ENCODE assay signal across 10 cellular contexts in genomic region chr18:26159353-26159752, GRCh38. TPM values are rescaled to one million over a fixed set of nuclear protein-coding genes. Genes with fewer than 3 reads are reported as not detected.
DNase-seq lines count a peak whose midpoint lies in the region; ATAC-seq and TF ChIP-seq lines count a peak whose summit lies in the region.
"Had no signal": no experiment of that assay in that cellular context is flagged by ENCODE, and none has a peak within 500 bp of the region (broad histone marks: within the 10 kb centered on the region; RNA-seq: fewer than 3 reads in every experiment).

No MANE protein-coding gene starts in this region.

- no peak overlapping the region for H3K14ac ChIP-seq in mesenchymal stem cell (ENCODE audit: low read length in 2 of 2)

- H3K4me2 ChIP-seq in HCT116 (ENCODE audit: low read length) (no peak overlapping the region), mesenchymal stem cell (ENCODE audit: low read length, poor library complexity, severe bottlenecking) (no peak overlapping the region)

- H2BK12ac ChIP-seq in mesenchymal stem cell (ENCODE audit: low read length in 2 of 2) = no peak overlapping the region

- no peak overlapping the region for H4K91ac ChIP-seq in mesenchymal stem cell (ENCODE audit: low read length)

- no peaks in the 10 kb centered on the region for H3K9me3 Mint-ChIP-seq in CD8-positive, alpha-beta T cell

- no peak overlapping the region for H3K23ac ChIP-seq in mesenchymal stem cell (ENCODE audit: low read length in 2 of 2)

- H2BK15ac ChIP-seq in mesenchymal stem cell (ENCODE audit: low read depth, poor library complexity, severe bottlenecking) = no peak overlapping the region

- no peaks in the 10 kb centered on the region for H3K27me3 ChIP-seq in CD8-positive, alpha-beta T cell (ENCODE audit: insufficient read depth, low read length)
- H3K27me3 ChIP-seq in HCT116 (ENCODE audit: insufficient read depth, low read length) (no peaks in the 10 kb centered on the region), foreskin keratinocyte (no peaks in the 10 kb centered on the region), Peyer's patch (no peaks in the 10 kb centered on the region), mesenchymal stem cell (ENCODE audit: control insufficient read depth in 1 of 2, insufficient read depth in 1 of 2, low read length in 2 of 2) (no peaks in the 10 kb centered on the region)
- H3K27me3 ChIP-seq: colonic mucosa, ovary had no signal

- no peak for DNase-seq in CD8-positive, alpha-beta T cell
- DNase-seq in HCT116 (ENCODE audit: low read depth, low spot score) (peak; percentile 1), RPMI8226 (peak; percentile 17), foreskin keratinocyte (peak in 1 of 2 donors; percentile 2), kidney glomerular epithelial cell (lab: John Stamatoyannopoulos, UW) (no peak), caudate nucleus (lab: John Stamatoyannopoulos, UW) (no peak), Peyer's patch (no peak), mesenchymal stem cell (no peak)
- DNase-seq: colonic mucosa, ovary had no signal

- no peak for ATAC-seq in CD8-positive, alpha-beta T cell
- ATAC-seq in HCT116 (no peak), foreskin keratinocyte (no peak)

- H4K20me1 ChIP-seq in HCT116 (ENCODE audit: insufficient read depth) = no peaks in the 10 kb centered on the region

- 84% methylated on average over 3 of the region's 3 CpGs for WGBS in mesenchymal stem cell

- H3K27ac Mint-ChIP-seq in CD8-positive, alpha-beta T cell = no peak overlapping the region

- RAD21 ChIA-PET in HCT116 (lab: Charles Lee; ENCODE audit: low non-redundant PET in 1 of 2, low total read pairs in 2 of 2, uncharacterized antibody in 2 of 2, unreplicated experiment in 2 of 2) = no interaction called here

- H3K9me2 ChIP-seq in HCT116 (ENCODE audit: insufficient read depth) = no peaks in the 10 kb centered on the region

- H3K27me3 Mint-ChIP-seq in CD8-positive, alpha-beta T cell (ENCODE audit: low read depth) = no peaks in the 10 kb centered on the region

- CTCF ChIA-PET in CD8-positive, alpha-beta T cell (lab: Charles Lee) = no interaction called here
- CTCF ChIA-PET in HCT116 (lab: Charles Lee) = interaction anchor here (0.9 kb wide), 1 partner anchor 238 kb away, joined by 3 read pairs; no protein-coding TSS in a partner anchor

- peaks cover 6% of the 10 kb centered on the region for H3K4me1 Mint-ChIP-seq in CD8-positive, alpha-beta T cell (ENCODE audit: low read depth)

- no peak overlapping the region for H3K27ac ChIP-seq in CD8-positive, alpha-beta T cell (ENCODE audit: low read depth, low read length)
- H3K27ac ChIP-seq in HCT116 (ENCODE audit: low read depth, low read length) (no peak overlapping the region), foreskin keratinocyte (no peak overlapping the region), caudate nucleus (ENCODE audit: low read depth, low read length) (no peak overlapping the region), Peyer's patch (no peak overlapping the region), mesenchymal stem cell (ENCODE audit: low read length, poor library complexity, severe bottlenecking) (no peak overlapping the region)
- H3K27ac ChIP-seq: colonic mucosa, ovary had no signal

- H3K36me3 ChIP-seq in CD8-positive, alpha-beta T cell (ENCODE audit: insufficient read depth, low read length) = no peaks in the 10 kb centered on the region
- H3K36me3 ChIP-seq in HCT116 (ENCODE audit: control insufficient read depth in 1 of 2, insufficient read depth in 2 of 2, low read length in 2 of 2) = no peaks in the 10 kb centered on the region
- no peaks in the 10 kb centered on the region for H3K36me3 ChIP-seq in Peyer's patch
- no peaks in the 10 kb centered on the region for H3K36me3 ChIP-seq in mesenchymal stem cell (ENCODE audit: control insufficient read depth in 1 of 2, insufficient read depth in 2 of 2, low read depth in 1 of 2, low read length in 2 of 2)
- H3K36me3 ChIP-seq: colonic mucosa, ovary had no signal

- H3K4me3 Mint-ChIP-seq in CD8-positive, alpha-beta T cell = no peak overlapping the region

- H3K4me3 ChIP-seq in CD8-positive, alpha-beta T cell (ENCODE audit: low read depth, low read length) = no peak overlapping the region
- no peak overlapping the region for H3K4me3 ChIP-seq in HCT116 (replicated peaks in 1 of 2; ENCODE audit: low read depth in 1 of 2, low read length in 2 of 2)
- H3K4me3 ChIP-seq in Peyer's patch = no peak overlapping the region
- H3K4me3 ChIP-seq in mesenchymal stem cell (ENCODE audit: insufficient read depth in 1 of 2, low read depth in 1 of 2, low read length in 2 of 2) = no peak overlapping the region
- H3K4me3 ChIP-seq: colonic mucosa, ovary had no signal

- TF ChIP-seq RAD21 in HCT116 (IDR thresholded peaks at IDR 0.05; ENCODE audit: low read depth) = no peak; the same call in 1 of the 2 replicates

- TF ChIP-seq CTCF in CD8-positive, alpha-beta T cell (IDR thresholded peaks at IDR 0.05) = peak; percentile 57
- TF ChIP-seq CTCF in HCT116 (IDR thresholded peaks at IDR 0.05 in 2 of 3, conservative IDR thresholded peaks at IDR 0.05 in 1 of 3; ENCODE audit: borderline replicate concordance in 1 of 3, insufficient read depth in 1 of 3, low read depth in 2 of 3, low read length in 2 of 3) (peak in 2 of 3 experiments; percentile 15 to 43; a peak in 2 of 6 replicates), foreskin keratinocyte (conservative IDR thresholded peaks at IDR 0.05) (peak; percentile 31), Peyer's patch (IDR thresholded peaks at IDR 0.05) (peak in 2 of 6 experiments; percentile 3 to 11)

- POLR2A ChIA-PET in CD8-positive, alpha-beta T cell (lab: Charles Lee) = no interaction called here
- POLR2A ChIA-PET in HCT116 (lab: Charles Lee) = no interaction called here

- TF ChIP-seq POLR2A in HCT116 (IDR thresholded peaks at IDR 0.05; ENCODE audit: borderline replicate concordance, extremely low read depth, insufficient read depth, insufficient read length) = no peak
- no peak for TF ChIP-seq POLR2A in Peyer's patch (IDR thresholded peaks at IDR 0.05)

- H3K9me3 ChIP-seq in CD8-positive, alpha-beta T cell (ENCODE audit: low read length) = no peaks in the 10 kb centered on the region
- H3K9me3 ChIP-seq in HCT116 (ENCODE audit: control insufficient read depth in 1 of 2, insufficient read depth in 1 of 2, low read depth in 1 of 2, low read length in 2 of 2) (no peaks in the 10 kb centered on the region), Peyer's patch (no peaks in the 10 kb centered on the region), mesenchymal stem cell (ENCODE audit: control insufficient read depth, low read length) (no peaks in the 10 kb centered on the region)
- H3K9me3 ChIP-seq: colonic mucosa, ovary had no signal

- H4K8ac ChIP-seq in mesenchymal stem cell (ENCODE audit: low read length) = no peak overlapping the region

- H2AFZ ChIP-seq in HCT116 (ENCODE audit: low read depth, low read length, poor library complexity, severe bottlenecking) (peak overlapping the region; percentile 24), mesenchymal stem cell (ENCODE audit: low read depth, low read length) (no peak overlapping the region)

- no peak overlapping the region for H3K18ac ChIP-seq in mesenchymal stem cell (ENCODE audit: low read depth in 1 of 2, low read length in 2 of 2)

- no peaks in the 10 kb centered on the region for H3K36me3 Mint-ChIP-seq in CD8-positive, alpha-beta T cell

- H3K4me1 ChIP-seq in CD8-positive, alpha-beta T cell (ENCODE audit: insufficient read depth, low read length) = no peaks in the 10 kb centered on the region
- H3K4me1 ChIP-seq in HCT116 (ENCODE audit: control insufficient read depth in 1 of 2, insufficient read depth in 2 of 2, low read length in 2 of 2) (no peaks in the 10 kb centered on the region), foreskin keratinocyte (no peaks in the 10 kb centered on the region), Peyer's patch (no peaks in the 10 kb centered on the region), mesenchymal stem cell (ENCODE audit: control insufficient read depth, insufficient read depth, low read depth, low read length) (no peaks in the 10 kb centered on the region)
- H3K4me1 ChIP-seq: colonic mucosa had no signal

- BruUV-seq in HCT116 (replicated peaks; lab: Mats Ljungman, UMichigan) = no TSS peak

- no peaks in the 10 kb centered on the region for H3K79me1 ChIP-seq in mesenchymal stem cell (replicated peaks; ENCODE audit: low read length, poor library complexity, severe bottlenecking)

- no peak overlapping the region for H3K4ac ChIP-seq in mesenchymal stem cell (ENCODE audit: low read depth in 1 of 2, low read length in 2 of 2)

- H3K9ac ChIP-seq in HCT116 (ENCODE audit: low read length) = no peak overlapping the region
- H3K9ac ChIP-seq in mesenchymal stem cell (ENCODE audit: low read length) = no peak overlapping the region

- no peaks in the 10 kb centered on the region for H3K79me2 ChIP-seq in HCT116 (ENCODE audit: insufficient read depth, low read length)

- H2AK5ac ChIP-seq in mesenchymal stem cell (ENCODE audit: low read length, severe bottlenecking) = no peak overlapping the region

- no peak overlapping the region for H2BK5ac ChIP-seq in mesenchymal stem cell (ENCODE audit: low read depth, low read length, poor library complexity, severe bottlenecking)

- H2BK120ac ChIP-seq in mesenchymal stem cell (ENCODE audit: low read depth, low read length) = no peak overlapping the region

- intact Hi-C loops in CD8-positive, alpha-beta T cell (cut with DNase I, micrococcal nuclease) = loop anchor here (2.0 to 10.0 kb wide), 3 partner anchors 69 to 239 kb away; partner anchors contain the start of gene SS18 (in 1 of the 2)
- intact Hi-C loops in HCT116 (cut with micrococcal nuclease) = loop anchor here (5.0 kb wide), 1 partner anchor 237 kb away; no protein-coding TSS in a partner anchor

TF ChIP-seq in HCT116, 20 proteins besides CTCF, POLR2A, EP300 and RAD21 (continues in another document):
- TF ChIP-seq FOSL1 (IDR thresholded peaks at IDR 0.05; ENCODE audit: low read depth) = no peak
- TF ChIP-seq EZH2phosphoT487 (IDR thresholded peaks at IDR 0.05; ENCODE audit: borderline replicate concordance) = no peak

RNA-seq across cellular contexts. Expression of gene PSMA8, which starts 25.7 kb away (rescaled TPM):
- under 1 TPM in 1 of 2 experiments, not detected in 1; 0.25 TPM for total RNA-seq in CD8-positive, alpha-beta T cell
- not detected for total RNA-seq in HCT116 (2021; ENCODE audit: unreplicated experiment)
- not detected in 2 replicates for polyA plus RNA-seq in HCT116 (2012)
- not detected in 2 replicates for total RNA-seq in foreskin keratinocyte
- polyA plus RNA-seq in foreskin keratinocyte = not detected in 2 replicates
- total RNA-seq in Peyer's patch = not detected
- polyA plus RNA-seq in mesenchymal stem cell (2013, experiment 1 of 2) = not detected
- polyA plus RNA-seq in mesenchymal stem cell (2013, experiment 2 of 2) = not detected
- total RNA-seq: colonic mucosa had no signal

Comparison
In these comparisons a context has a peak if more than half of its experiments do, and no peak if none do; other contexts are left out.
1. DNase-seq: peak in HCT116 (single experiment) and RPMI8226 (single experiment); none in CD8-positive, alpha-beta T cell (0 of 7), kidney glomerular epithelial cell (single experiment), caudate nucleus (0 of 61), Peyer's patch (0 of 3) and mesenchymal stem cell (single experiment).